ENCODE assay signal across 26 cellular contexts in the genomic region with DNA sequence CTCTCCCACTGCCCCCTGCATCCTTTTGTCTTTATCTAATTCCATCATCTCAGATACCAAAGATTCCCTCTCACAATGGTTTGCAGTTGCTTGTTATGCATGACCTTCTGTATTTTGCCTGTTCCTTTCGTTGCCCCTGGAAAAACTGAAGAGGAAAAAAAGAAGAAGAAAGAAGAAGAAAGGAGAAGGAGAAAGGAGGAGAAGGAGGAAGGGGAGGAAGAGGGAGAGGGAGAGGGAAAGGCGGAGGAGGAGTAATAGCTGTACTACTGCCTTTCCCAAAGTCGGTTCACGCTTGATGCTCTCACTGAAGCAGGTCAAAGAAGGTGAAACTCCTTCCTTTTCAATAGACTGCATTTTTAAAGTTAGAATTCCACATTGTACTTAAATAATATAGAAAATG.
DNase-seq lines count a peak whose midpoint lies in the region; ATAC-seq, FAIRE-seq and TF ChIP-seq lines count a peak whose summit lies in the region.
"Had no signal": no experiment of that assay in that cellular context is flagged by ENCODE, and none has a peak within 500 bp of the region (broad histone marks: within the 10 kb centered on the region; RNA-seq: fewer than 3 reads in every experiment).

No MANE protein-coding gene starts in this region.

- intact Hi-C loops in Right ventricle myocardium inferior (cut with DNase I), result no loop called here

- TF ChIP-seq EP300 in H1 (IDR thresholded peaks at IDR 0.05; ENCODE audit: borderline replicate concordance in 1 of 2, low read depth in 2 of 2, low read length in 2 of 2), result no peak

- no peak overlapping the region for H2AK5ac ChIP-seq in H1 (ENCODE audit: low read depth, low read length)

- POLR2A ChIA-PET in H1 (lab: Charles Lee; ENCODE audit: partially characterized antibody), result no interaction called here

- peak overlapping the region; percentile 37 for H3K4me2 ChIP-seq in Karpas-422 (ENCODE audit: low read depth, low read length, poor library complexity, severe bottlenecking)
- no peak overlapping the region for H3K4me2 ChIP-seq in H1 (ENCODE audit: insufficient read depth in 1 of 2, low read depth in 2 of 2, low read length in 2 of 2)
- H3K4me2 ChIP-seq: BLaER1 had no signal

- H3K27me3 ChIP-seq in Karpas-422 (ENCODE audit: low read length), result no peaks in the 10 kb centered on the region
- H3K27me3 ChIP-seq in H1 (replicated peaks in 1 of 4; ENCODE audit: control insufficient read depth in 3 of 4, extremely low read depth in 1 of 4, insufficient read depth in 3 of 4, low read length in 3 of 4), result no peaks in the 10 kb centered on the region
- H3K27me3 ChIP-seq: BLaER1, Peyer's patch, SJCRH30 had no signal

- FAIRE-seq in GM18507 (lab: Jason Lieb, UNC) (peak; percentile 68), H1 (lab: Jason Lieb, UNC) (no peak)
- FAIRE-seq: G401.6, K562 had no signal

- 51% methylated on average over 4 of the region's 4 CpGs; no CpG with 5 or more reads in 1 of the 2 experiments for WGBS in H1 (ENCODE audit: extremely low coverage in 1 of 2, insufficient coverage in 1 of 2, insufficient read length in 1 of 2, insufficient replicate concordance in 2 of 2, low coverage in 1 of 2, low lambda C conversion rate in 2 of 2, missing lambda C conversion rate in 1 of 2), 2 experiments

- H3K4ac ChIP-seq in H1 (replicated peaks; ENCODE audit: insufficient read length, low read depth, low read length), result no peak overlapping the region

- H2BK15ac ChIP-seq in H1 (ENCODE audit: low read length), result no peak overlapping the region

- H4K20me1 ChIP-seq in Karpas-422 (ENCODE audit: insufficient read depth, low read depth, low read length) (no peaks in the 10 kb centered on the region), H1 (replicated peaks in 1 of 2; ENCODE audit: control insufficient read depth in 1 of 2, insufficient read depth in 2 of 2, low read length in 2 of 2) (no peaks in the 10 kb centered on the region)
- H4K20me1 ChIP-seq: BLaER1 had no signal

- no peak overlapping the region for H4K8ac ChIP-seq in H1 (ENCODE audit: extremely low read depth, insufficient read depth, low read length)

- H3K4me3 ChIP-seq in Karpas-422 (ENCODE audit: low read length), result no peak overlapping the region
- H3K4me3 ChIP-seq in H1 (ENCODE audit: extremely low read depth in 1 of 4, insufficient read depth in 2 of 4, low read depth in 3 of 4, low read length in 4 of 4), result no peak overlapping the region
- H3K4me3 ChIP-seq: BLaER1, K562, Peyer's patch, SJCRH30 had no signal

- no peak overlapping the region for H2BK120ac ChIP-seq in H1 (replicated peaks; ENCODE audit: low read depth, low read length)

- TF ChIP-seq POLR2A in H1 (IDR thresholded peaks at IDR 0.05; ENCODE audit: control extremely low read depth in 1 of 2, low read depth in 2 of 2, low read length in 2 of 2), result no peak
- no peak for TF ChIP-seq POLR2A in erythroblast (IDR thresholded peaks at IDR 0.05; ENCODE audit: low read length)

- no peak overlapping the region for H4K91ac ChIP-seq in H1 (replicated peaks; ENCODE audit: insufficient read length, low read length)

- no peak overlapping the region for H3K27ac ChIP-seq in Karpas-422 (ENCODE audit: low read length)
- no peak overlapping the region for H3K27ac ChIP-seq in H1 (ENCODE audit: low read depth, low read length)
- H3K27ac ChIP-seq: BLaER1, Peyer's patch, SJCRH30 had no signal

- H3K56ac ChIP-seq in H1 (replicated peaks; ENCODE audit: insufficient read length, low read depth, low read length), result no peak overlapping the region

- DNase-seq in GM18507 (ENCODE audit: extremely low spot score, insufficient read length, low read depth), result no peak
- DNase-seq in Karpas-422, result no peak
- no peak for DNase-seq in H1 (ENCODE audit: low read depth in 1 of 2, low spot score in 2 of 2)
- DNase-seq in erythroblast (lab: John Stamatoyannopoulos, UW), result no peak
- DNase-seq in NCI-H1092 treated with DMSO at 0.1 percent for 48 hours (lab: John Stamatoyannopoulos, UW), result no peak
- no peak for DNase-seq in Right ventricle myocardium inferior (ENCODE audit: missing footprints)
- DNase-seq: CD4-positive, alpha-beta T cell; COR-L47; DMS 273 treated with DMSO at 0.1 percent for 48 hours; HCEC 1CT; NCI-H1092; NCI-H1436 treated with DMSO at 0.1 percent for 48 hours; NCI-H2029; NCI-H226; NCI-H510A treated with DMSO at 0.1 percent for 48 hours; NCI-H748 treated with DMSO at 0.1 percent for 48 hours; NK-92 treated with Interleukin-12 subunit alpha and Interleukin-12 subunit beta, amount 100 ng/mL, for 24 hours; Peyer's patch; SJCRH30; SW 1271; T-helper 17 cell had no signal

- H3K4me3 Mint-ChIP-seq in stimulated activated memory B cell treated with anti-CD40 and anti-IgM and Interleukin-4, amounts not matched to agents 10 μg/mL and 1 μg/mL and 100 μg/mL, for 72 hours, result no peak overlapping the region
- H3K4me3 Mint-ChIP-seq: CD4-positive, alpha-beta T cell; T-helper 17 cell had no signal

- peaks cover 15% of the 10 kb centered on the region for H3K4me1 Mint-ChIP-seq in stimulated activated memory B cell treated with anti-CD40 and anti-IgM and Interleukin-4, amounts not matched to agents 10 μg/mL and 1 μg/mL and 100 μg/mL, for 72 hours
- H3K4me1 Mint-ChIP-seq: T-helper 17 cell had no signal

- H3K79me2 ChIP-seq in Karpas-422 (ENCODE audit: low read length) (no peaks in the 10 kb centered on the region), H1 (ENCODE audit: control insufficient read depth in 1 of 2, insufficient read depth in 2 of 2, low read length in 2 of 2) (no peaks in the 10 kb centered on the region)

- CTCF ChIA-PET in H1 (lab: Charles Lee; ENCODE audit: partially characterized antibody), result interaction anchor here (1.4 kb wide), 1 partner anchor 9 kb away, joined by 3 read pairs; no protein-coding TSS in a partner anchor

- no peak overlapping the region for H4K5ac ChIP-seq in H1 (ENCODE audit: insufficient read length, low read depth, low read length)

- H2BK5ac ChIP-seq in H1 (ENCODE audit: low read depth, low read length), result no peak overlapping the region

- no peak overlapping the region for H3K23ac ChIP-seq in H1 (ENCODE audit: insufficient read length)

- TF ChIP-seq RAD21 in H1 (IDR thresholded peaks at IDR 0.05 in 1 of 2, conservative IDR thresholded peaks at IDR 0.05 in 1 of 2; ENCODE audit: low read depth in 2 of 2, low read length in 2 of 2), result no peak

- no peak for TF ChIP-seq CTCF in H1 (IDR thresholded peaks at IDR 0.05; ENCODE audit: control extremely low read depth in 1 of 3, insufficient read depth in 1 of 3, low read depth in 1 of 3, low read length in 3 of 3)

- H3K18ac ChIP-seq in H1 (ENCODE audit: extremely low read depth, low read length), result no peak overlapping the region; the same call in 1 of the 2 replicates

- H3K36me3 ChIP-seq in Karpas-422 (ENCODE audit: insufficient read depth, low read length), result no peaks in the 10 kb centered on the region
- H3K36me3 ChIP-seq in H1 (ENCODE audit: control insufficient read depth in 2 of 4, insufficient read depth in 4 of 4, low read length in 3 of 4), result no peaks in the 10 kb centered on the region
- H3K36me3 ChIP-seq: BLaER1, Peyer's patch, SJCRH30 had no signal

- peaks cover 47% of the 10 kb centered on the region for H3K27me3 Mint-ChIP-seq in stimulated activated memory B cell treated with anti-CD40 and anti-IgM and Interleukin-4, amounts not matched to agents 10 μg/mL and 1 μg/mL and 100 μg/mL, for 72 hours
- H3K27me3 Mint-ChIP-seq: CD4-positive, alpha-beta T cell had no signal

- H3K9ac ChIP-seq in Karpas-422 (ENCODE audit: low read length) (no peak overlapping the region), H1 (replicated peaks in 1 of 4; ENCODE audit: extremely low read depth in 1 of 4, low read depth in 3 of 4, low read length in 3 of 4) (no peak overlapping the region)
- H3K9ac ChIP-seq: BLaER1 had no signal

- no peaks in the 10 kb centered on the region for H3K23me2 ChIP-seq in H1 (ENCODE audit: low read depth, low read length)

- no peak overlapping the region for H3K14ac ChIP-seq in H1 (ENCODE audit: insufficient read length)

- no peaks in the 10 kb centered on the region for H3K9me3 Mint-ChIP-seq in stimulated activated memory B cell treated with anti-CD40 and anti-IgM and Interleukin-4, amounts not matched to agents 10 μg/mL and 1 μg/mL and 100 μg/mL, for 72 hours
- H3K9me3 Mint-ChIP-seq: CD4-positive, alpha-beta T cell had no signal

- H2BK12ac ChIP-seq in H1 (ENCODE audit: low read depth, low read length), result no peak overlapping the region

- H3K36me3 Mint-ChIP-seq in stimulated activated memory B cell treated with anti-CD40 and anti-IgM and Interleukin-4, amounts not matched to agents 10 μg/mL and 1 μg/mL and 100 μg/mL, for 72 hours, result no peaks in the 10 kb centered on the region

- H3K4me1 ChIP-seq in Karpas-422 (ENCODE audit: low read length) (peaks cover 21% of the 10 kb centered on the region), H1 (replicated peaks in 1 of 4; ENCODE audit: control insufficient read depth in 3 of 4, insufficient read depth in 4 of 4, low read length in 3 of 4) (no peaks in the 10 kb centered on the region; a peak in 1 of 7 replicates)
- H3K4me1 ChIP-seq: Peyer's patch, SJCRH30 had no signal

- H3K27ac Mint-ChIP-seq in stimulated activated memory B cell treated with anti-CD40 and anti-IgM and Interleukin-4, amounts not matched to agents 10 μg/mL and 1 μg/mL and 100 μg/mL, for 72 hours, result peak overlapping the region; percentile 11
- H3K27ac Mint-ChIP-seq: CD4-positive, alpha-beta T cell; T-helper 17 cell had no signal

- no peaks in the 10 kb centered on the region for H3K9me3 ChIP-seq in Karpas-422 (ENCODE audit: low read length)
- H3K9me3 ChIP-seq in H1 (ENCODE audit: insufficient read depth in 2 of 2, low read depth in 1 of 2, low read length in 1 of 2), result no peaks in the 10 kb centered on the region
- H3K9me3 ChIP-seq: BLaER1, Peyer's patch, SJCRH30 had no signal

- no peak for ATAC-seq in stimulated activated memory B cell treated with anti-CD40 and anti-IgM and Interleukin-4, amounts not matched to agents 10 μg/mL and 1 μg/mL and 100 μg/mL, for 72 hours
- ATAC-seq in GM19328 (IDR thresholded peaks at IDR 0.05; ENCODE audit: unreplicated experiment) (no peak), Right ventricle myocardium inferior (no peak)
- ATAC-seq: K562, T-helper 17 cell had no signal

- H2AFZ ChIP-seq in Karpas-422 (ENCODE audit: low read length), result no peak overlapping the region
- H2AFZ ChIP-seq in H1 (ENCODE audit: low read length), result peak overlapping the region; percentile 94; the same call in 1 of the 2 replicates

- H2BK20ac ChIP-seq in H1 (ENCODE audit: low read length), result no peak overlapping the region

- H3K9me2 ChIP-seq in Karpas-422 (replicated peaks; ENCODE audit: insufficient read depth, low read length), result no peaks in the 10 kb centered on the region

- H3K79me1 ChIP-seq in H1 (ENCODE audit: low read depth, low read length), result no peaks in the 10 kb centered on the region

TF ChIP-seq in H1, 55 proteins besides CTCF, POLR2A, EP300 and RAD21 (continues in another document):
- no peak for TF ChIP-seq ATF3 (IDR thresholded peaks at IDR 0.05; ENCODE audit: insufficient read depth, low read depth, low read length)
- TF ChIP-seq SIRT6 (IDR thresholded peaks at IDR 0.05; ENCODE audit: low read length), result no peak
- no peak for TF ChIP-seq GTF2F1 (IDR thresholded peaks at IDR 0.05; ENCODE audit: borderline replicate concordance, low read depth, low read length)
- no peak for TF ChIP-seq BACH1 (IDR thresholded peaks at IDR 0.05; ENCODE audit: low read length)
